Comparison of ENCODE assay signal across 1 cellular context in the genomic region with DNA sequence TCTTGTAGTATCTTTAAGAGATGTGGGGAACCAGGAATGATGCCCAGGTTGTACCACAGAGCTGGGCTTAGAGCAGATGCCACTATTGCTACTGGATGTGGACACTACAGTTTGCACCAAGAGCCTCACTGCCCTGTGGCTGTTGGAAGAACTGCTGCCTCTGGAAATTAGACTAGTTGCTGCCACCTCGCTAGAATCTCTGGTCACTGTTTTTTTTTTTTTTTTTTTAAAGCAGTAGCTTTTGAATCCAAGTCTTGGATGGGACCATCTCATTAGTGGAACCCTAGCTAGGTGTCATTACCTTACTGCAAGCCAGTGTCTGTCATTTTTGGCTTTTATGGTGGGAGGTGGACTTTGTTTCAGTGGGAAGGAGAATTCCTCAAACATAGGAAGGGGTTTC.
TF ChIP-seq lines count a peak whose summit lies in the region.

No MANE protein-coding gene starts in this region.

TF ChIP-seq in HCT116, 20 proteins besides CTCF, POLR2A, EP300 and RAD21 (continued from another document):
- TF ChIP-seq ATF3 (IDR thresholded peaks at IDR 0.05) (no peak), EZH2 (IDR thresholded peaks at IDR 0.05) (no peak), ELF1 (IDR thresholded peaks at IDR 0.05; ENCODE audit: borderline replicate concordance, low read depth) (no peak), SP1 (IDR thresholded peaks at IDR 0.05; ENCODE audit: low read depth) (no peak), YY1 (IDR thresholded peaks at IDR 0.05; ENCODE audit: extremely low read depth, insufficient replicate concordance, low read depth, low read length) (no peak), SRF (IDR thresholded peaks at IDR 0.05; ENCODE audit: low read depth) (no peak), EGR1 (IDR thresholded peaks at IDR 0.05; ENCODE audit: low read depth) (no peak), ZFX (IDR thresholded peaks at IDR 0.05) (no peak), JUND (IDR thresholded peaks at IDR 0.05) (no peak), POLR2AphosphoS5 (IDR thresholded peaks at IDR 0.05; ENCODE audit: low read depth, low read length) (no peak), CBX3 (IDR thresholded peaks at IDR 0.05; ENCODE audit: low read depth) (no peak)
- TF ChIP-seq, protein P1, sequence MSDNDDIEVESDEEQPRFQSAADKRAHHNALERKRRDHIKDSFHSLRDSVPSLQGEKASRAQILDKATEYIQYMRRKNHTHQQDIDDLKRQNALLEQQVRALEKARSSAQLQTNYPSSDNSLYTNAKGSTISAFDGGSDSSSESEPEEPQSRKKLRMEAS (IDR thresholded peaks at IDR 0.05), result no peak
